21 cellular contexts compared by ENCODE assay signal in genomic region chr9:136216541-136217240, GRCh38. TPM values are rescaled to one million over a fixed set of nuclear protein-coding genes. Genes with fewer than 3 reads are reported as not detected.
DNase-seq lines count a peak whose midpoint lies in the region; ATAC-seq, FAIRE-seq and TF ChIP-seq lines count a peak whose summit lies in the region.
"Had no signal": no experiment of that assay in that cellular context is flagged by ENCODE, and none has a peak within 500 bp of the region (broad histone marks: within the 10 kb centered on the region; RNA-seq: fewer than 3 reads in every experiment).

No MANE protein-coding gene starts in this region.

- no peak for TF ChIP-seq POLR2A in HepG2 (IDR thresholded peaks at IDR 0.05; ENCODE audit: insufficient read depth in 1 of 2, low read depth in 2 of 2, low read length in 2 of 2)

- peak overlapping the region in 8 of 11 experiments; percentile 44 to 96 (median 74); a peak in 14 of 22 replicates for H3K4me2 ChIP-seq in BLaER1 treated with 17β-estradiol and CSF1 and Interleukin-3, amounts not matched to agents 10 nM and 100 nM
- no peak overlapping the region for H3K4me2 ChIP-seq in HepG2 (ENCODE audit: low read depth, low read length)

- in situ Hi-C loops in HepG2 (cut with HindIII; ENCODE audit: extremely low pct_ligation_motif_present, low pct_unique_long_range_greater_than_20kb) = no loop called here

- no peak for TF ChIP-seq RAD21 in HepG2 (CRISPR knock-in tag; IDR thresholded peaks at IDR 0.05)

- WGBS in HepG2 (ENCODE audit: low lambda C conversion rate) = 98% methylated on average over 25 of the region's 37 CpGs

- no TSS peak for BruUV-seq in HepG2 (replicated peaks; lab: Mats Ljungman, UMichigan)
- BruUV-seq in A673 (replicated peaks; lab: Mats Ljungman, UMichigan) = no TSS peak

- DNase-seq in ELF-1 (ENCODE audit: low read depth, low spot score) = peak; percentile 76
- DNase-seq in WERI-Rb-1 = no peak
- DNase-seq in HepG2 (ENCODE audit: low spot score) = no peak
- no peak for DNase-seq in occipital lobe (lab: John Stamatoyannopoulos, UW)
- no peak for DNase-seq in A673 (ENCODE audit: low spot score)
- no peak for DNase-seq in AG20443 (ENCODE audit: low spot score)
- DNase-seq: ACHN; AML-193; Calu3; CD8-positive, alpha-beta T cell; GDM1; Kasumi-1; KG1 had no signal

- ATAC-seq in HepG2 (no peak), HG02970 (IDR thresholded peaks at IDR 0.05; ENCODE audit: low FRiP score, unreplicated experiment) (no peak)
- ATAC-seq: CD8-positive, alpha-beta T cell had no signal

- no peak overlapping the region for H2AFZ ChIP-seq in HepG2 (ENCODE audit: low read length)

- peaks cover 42 to 81% (median 74%) of the 10 kb centered on the region in 11 experiments for H3K36me3 ChIP-seq in BLaER1 treated with 17β-estradiol and CSF1 and Interleukin-3, amounts not matched to agents 10 nM and 100 nM
- H3K36me3 ChIP-seq in WERI-Rb-1 = peaks cover 73% of the 10 kb centered on the region
- H3K36me3 ChIP-seq in HepG2 (replicated peaks in 1 of 2; ENCODE audit: control insufficient read depth in 1 of 2, insufficient read depth in 2 of 2, low read length in 2 of 2) = peaks cover 42 to 85% of the 10 kb centered on the region in 2 experiments
- H3K36me3 ChIP-seq in A673 (ENCODE audit: insufficient read depth, low read length, poor library complexity, severe bottlenecking) = peaks cover 44% of the 10 kb centered on the region

- TF ChIP-seq CTCF in WERI-Rb-1 (IDR thresholded peaks at IDR 0.05; ENCODE audit: low read depth, low read length) (no peak), HepG2 (CRISPR knock-in tag; IDR thresholded peaks at IDR 0.05) (no peak), A673 (conservative IDR thresholded peaks at IDR 0.05; ENCODE audit: low read depth, low read length) (no peak)

- no peak for TF ChIP-seq EP300 in HepG2 (IDR thresholded peaks at IDR 0.05; ENCODE audit: low read depth in 2 of 2, low read length in 2 of 2)
- TF ChIP-seq EP300 in HepG2 (CRISPR knock-in tag; IDR thresholded peaks at IDR 0.05; ENCODE audit: borderline replicate concordance) = no peak

- peaks cover 12 to 100% (median 98%) of the 10 kb centered on the region in 11 experiments; a peak in 21 of 22 replicates for H4K20me1 ChIP-seq in BLaER1 treated with 17β-estradiol and CSF1 and Interleukin-3, amounts not matched to agents 10 nM and 100 nM
- peaks cover 5% of the 10 kb centered on the region; the same call in 1 of the 2 replicates for H4K20me1 ChIP-seq in HepG2 (ENCODE audit: insufficient read depth, low read length)

- H3K79me2 ChIP-seq in HepG2 (ENCODE audit: insufficient read depth, low read length) = no peaks in the 10 kb centered on the region

- peaks cover 0 to 11% (median 8%) of the 10 kb centered on the region in 11 experiments; a peak in 10 of 22 replicates for H3K9me3 ChIP-seq in BLaER1 treated with 17β-estradiol and CSF1 and Interleukin-3, amounts not matched to agents 10 nM and 100 nM (replicated peaks in 1 of 11)
- H3K9me3 ChIP-seq in WERI-Rb-1 (ENCODE audit: severe bottlenecking) (peaks cover 4% of the 10 kb centered on the region), HepG2 (ENCODE audit: low read length) (no peaks in the 10 kb centered on the region), A673 (ENCODE audit: low read depth, low read length, poor library complexity, severe bottlenecking) (no peaks in the 10 kb centered on the region)
- H3K9me3 ChIP-seq: HAP-1 had no signal

- H3K27me3 ChIP-seq in BLaER1 treated with 17β-estradiol and CSF1 and Interleukin-3, amounts not matched to agents 10 nM and 100 nM = peaks cover 0 to 31% (median 0%) of the 10 kb centered on the region in 11 experiments; a peak in 7 of 22 replicates
- H3K27me3 ChIP-seq in WERI-Rb-1 (ENCODE audit: insufficient read depth, low read depth, severe bottlenecking) (no peaks in the 10 kb centered on the region), HepG2 (ENCODE audit: control insufficient read depth in 1 of 2, insufficient read depth in 2 of 2, low read length in 2 of 2) (no peaks in the 10 kb centered on the region), A673 (replicated peaks; ENCODE audit: insufficient read depth, low read depth, low read length, poor library complexity) (no peaks in the 10 kb centered on the region)

- intact Hi-C loops in HepG2 (cut with micrococcal nuclease; ENCODE audit: unreplicated experiment) = no loop called here
- intact Hi-C loops in A673 (cut with micrococcal nuclease; ENCODE audit: unreplicated experiment) = no loop called here

- no peak overlapping the region; a peak in 1 of 20 replicates for H3K4me3 ChIP-seq in BLaER1 treated with 17β-estradiol and CSF1 and Interleukin-3, amounts not matched to agents 10 nM and 100 nM
- H3K4me3 ChIP-seq in WERI-Rb-1 (ENCODE audit: low read depth, low read length) (peak overlapping the region; percentile 41), HepG2 (replicated peaks in 1 of 3; ENCODE audit: insufficient read depth in 1 of 3, low read depth in 2 of 3, low read length in 3 of 3) (no peak overlapping the region), A673 (ENCODE audit: low read depth, low read length, poor library complexity, severe bottlenecking) (no peak overlapping the region)
- H3K4me3 ChIP-seq: HAP-1 had no signal

- H3K9ac ChIP-seq in BLaER1 treated with 17β-estradiol and CSF1 and Interleukin-3, amounts not matched to agents 10 nM and 100 nM = no peak overlapping the region
- H3K9ac ChIP-seq in HepG2 (ENCODE audit: insufficient read depth, low read depth, low read length) = no peak overlapping the region

- H3K27ac ChIP-seq in BLaER1 treated with 17β-estradiol and CSF1 and Interleukin-3, amounts not matched to agents 10 nM and 100 nM = no peak overlapping the region
- H3K27ac ChIP-seq in WERI-Rb-1 (peak overlapping the region; percentile 98), HepG2 (ENCODE audit: extremely low read length, insufficient read depth, low read length) (no peak overlapping the region), A673 (ENCODE audit: low read depth, low read length, poor library complexity, severe bottlenecking) (no peak overlapping the region)

- POLR2A ChIA-PET in HepG2 (lab: Yijun Ruan, JAX) (no interaction called here), A673 (lab: Charles Lee; ENCODE audit: low non-redundant PET) (no interaction called here)

- no peak for FAIRE-seq in HepG2 (lab: Jason Lieb, UNC)
- FAIRE-seq: H1, HTR-8/SVneo had no signal

- H3K4me1 ChIP-seq in BLaER1 treated with 17β-estradiol and CSF1 and Interleukin-3, amounts not matched to agents 10 nM and 100 nM = peaks cover 26 to 82% (median 65%) of the 10 kb centered on the region in 10 experiments
- H3K4me1 ChIP-seq in HepG2 (ENCODE audit: insufficient read depth, low read length) = no peaks in the 10 kb centered on the region
- peaks cover 28% of the 10 kb centered on the region for H3K4me1 ChIP-seq in A673 (ENCODE audit: insufficient read depth, low read length, poor library complexity, severe bottlenecking)
- H3K4me1 ChIP-seq: HAP-1 had no signal

- CTCF ChIA-PET in HepG2 (lab: Yijun Ruan, JAX; ENCODE audit: low intra/inter-chr PET ratio, low total read pairs) (no interaction called here), A673 (lab: Charles Lee) (no interaction called here)

RNA-seq across cellular contexts. Expression of gene LHX3, which starts 11.8 kb away (rescaled TPM):
- total RNA-seq in HepG2 (2016; rRNA removed; fragmentation: Illumina TruSeq; extraction: Trizol) (not detected in 2 replicates), occipital lobe (not detected), A673 (2021) (0.11 TPM in 1 of 2 replicates, not detected in the other)
- total RNA-seq in HepG2 (2016; cell fraction: cytosol; rRNA removed; fragmentation: Illumina TruSeq; extraction: Trizol; ENCODE audit: low read depth) = not detected in 2 replicates
- not detected in 2 replicates for total RNA-seq in HepG2 (2016; cell fraction: insoluble cytoplasmic fraction; rRNA removed; fragmentation: Illumina TruSeq; extraction: Trizol)
- total RNA-seq in HepG2 (2016; cell fraction: membrane; rRNA removed; fragmentation: Illumina TruSeq; extraction: Trizol) = not detected in 2 replicates
- not detected in 2 replicates for total RNA-seq in HepG2 (2016; cell fraction: nucleus; rRNA removed; fragmentation: Illumina TruSeq; extraction: Trizol)
- polyA plus RNA-seq in HepG2 (2011; rRNA removed) = not detected in 2 replicates
- not detected in 2 replicates for polyA plus RNA-seq in HepG2 (2011; cell fraction: cytosol; rRNA removed)
- polyA plus RNA-seq in HepG2 (2011; cell fraction: nucleus; rRNA removed) = 0.03 TPM in 1 of 2 replicates, not detected in the other
- polyA plus RNA-seq in HepG2 (2012) = not detected in 2 replicates
- not detected in 2 replicates for polyA plus RNA-seq in HepG2 (2016; cell fraction: cytosol; fragmentation: Illumina TruSeq; extraction: Trizol; ENCODE audit: low read depth)
- not detected in 2 replicates for polyA plus RNA-seq in HepG2 (2016; cell fraction: insoluble cytoplasmic fraction; fragmentation: Illumina TruSeq; extraction: Trizol; ENCODE audit: low read depth)
- polyA plus RNA-seq in HepG2 (2016; cell fraction: membrane; fragmentation: Illumina TruSeq; extraction: Trizol; ENCODE audit: low read depth) = not detected in 2 replicates
- not detected in 2 replicates for polyA plus RNA-seq in HepG2 (2016; cell fraction: nucleus; fragmentation: Illumina TruSeq; extraction: Trizol; ENCODE audit: insufficient read depth, low read depth)
- 0.05 TPM in 1 of 2 replicates, not detected in the other for polyA minus RNA-seq in HepG2 (2011; rRNA and poly(A)+ RNA removed; ENCODE audit: low replicate concordance)
- not detected in 2 replicates for polyA minus RNA-seq in HepG2 (2011; cell fraction: cytosol; rRNA and poly(A)+ RNA removed)
- 0.13 TPM in 1 of 2 replicates, not detected in the other for polyA minus RNA-seq in HepG2 (2011; cell fraction: nucleus; rRNA and poly(A)+ RNA removed)
- total RNA-seq: A172, Calu3, H1 had no signal
- polyA plus RNA-seq: BJ, IgD-negative memory B cell had no signal

RNA-seq across cellular contexts. Expression of gene QSOX2, which starts 28.9 kb away (rescaled TPM):
- total RNA-seq in HepG2 (2016; rRNA removed; fragmentation: Illumina TruSeq; extraction: Trizol) (10.1 and 27.1 TPM in 2 replicates), occipital lobe (8.1 TPM), A673 (2021) (38.0 and 43.7 TPM in 2 replicates)
- total RNA-seq in HepG2 (2016; cell fraction: cytosol; rRNA removed; fragmentation: Illumina TruSeq; extraction: Trizol; ENCODE audit: low read depth) = 2.0 and 2.2 TPM in 2 replicates
- total RNA-seq in HepG2 (2016; cell fraction: insoluble cytoplasmic fraction; rRNA removed; fragmentation: Illumina TruSeq; extraction: Trizol) = 9.0 and 27.0 TPM in 2 replicates
- 4.9 and 5.5 TPM in 2 replicates for total RNA-seq in HepG2 (2016; cell fraction: membrane; rRNA removed; fragmentation: Illumina TruSeq; extraction: Trizol)
- 29.4 and 33.0 TPM in 2 replicates for total RNA-seq in HepG2 (2016; cell fraction: nucleus; rRNA removed; fragmentation: Illumina TruSeq; extraction: Trizol)
- 36.4 and 42.1 TPM in 2 replicates for polyA plus RNA-seq in HepG2 (2011; rRNA removed)
- polyA plus RNA-seq in HepG2 (2011; cell fraction: cytosol; rRNA removed) = 18.1 and 19.6 TPM in 2 replicates
- 53.2 and 71.8 TPM in 2 replicates for polyA plus RNA-seq in HepG2 (2011; cell fraction: nucleus; rRNA removed)
- polyA plus RNA-seq in HepG2 (2012) = 28.3 and 37.6 TPM in 2 replicates
- polyA plus RNA-seq in HepG2 (2016; cell fraction: cytosol; fragmentation: Illumina TruSeq; extraction: Trizol; ENCODE audit: low read depth) = 1.3 and 1.4 TPM in 2 replicates
- polyA plus RNA-seq in HepG2 (2016; cell fraction: insoluble cytoplasmic fraction; fragmentation: Illumina TruSeq; extraction: Trizol; ENCODE audit: low read depth) = 8.1 and 10.4 TPM in 2 replicates
- 2.5 and 3.2 TPM in 2 replicates for polyA plus RNA-seq in HepG2 (2016; cell fraction: membrane; fragmentation: Illumina TruSeq; extraction: Trizol; ENCODE audit: low read depth)
- polyA plus RNA-seq in HepG2 (2016; cell fraction: nucleus; fragmentation: Illumina TruSeq; extraction: Trizol; ENCODE audit: insufficient read depth, low read depth) = 56.3 and 58.3 TPM in 2 replicates
- 28.3 and 40.5 TPM in 2 replicates for polyA minus RNA-seq in HepG2 (2011; rRNA and poly(A)+ RNA removed; ENCODE audit: low replicate concordance)
- polyA minus RNA-seq in HepG2 (2011; cell fraction: cytosol; rRNA and poly(A)+ RNA removed) = 18.7 and 20.4 TPM in 2 replicates
- 26.1 and 26.5 TPM in 2 replicates for polyA minus RNA-seq in HepG2 (2011; cell fraction: nucleus; rRNA and poly(A)+ RNA removed)
